1 cellular context compared by ENCODE assay signal in genomic region chr4:44678094-44679023, GRCh38.
TF ChIP-seq lines count a peak whose summit lies in the region.

TSS of gene GUF1 (plus strand) at chr4:44678420. CDS start at chr4:44678623, 203 bp downstream.

TF ChIP-seq in WTC11, 78 proteins besides CTCF, POLR2A, EP300 and RAD21 (continued from another document and continues in another):
- TF ChIP-seq ZNF317 (CRISPR knock-in tag; IDR thresholded peaks at IDR 0.05; ENCODE audit: borderline replicate concordance, low read depth): no peak
- no peak for TF ChIP-seq IRF1 (CRISPR knock-in tag; IDR thresholded peaks at IDR 0.05)
- TF ChIP-seq ZNF121 (CRISPR knock-in tag; IDR thresholded peaks at IDR 0.05): no peak
- 0 out of 2 replicates have a peak, but pooled peaks have one; percentile 31 for TF ChIP-seq GABPB1 (CRISPR knock-in tag; IDR thresholded peaks at IDR 0.05)
- TF ChIP-seq HMGXB4 (CRISPR knock-in tag; IDR thresholded peaks at IDR 0.05): 0 out of 2 replicates have a peak, but pooled peaks have one; percentile 58
- TF ChIP-seq ERG (CRISPR knock-in tag; IDR thresholded peaks at IDR 0.05): no peak
- no peak for TF ChIP-seq ZNF263 (CRISPR knock-in tag; IDR thresholded peaks at IDR 0.05; ENCODE audit: low read depth)
- TF ChIP-seq TCF7 (CRISPR knock-in tag; IDR thresholded peaks at IDR 0.05; ENCODE audit: low read depth): no peak
- TF ChIP-seq ZNF512 (CRISPR knock-in tag; IDR thresholded peaks at IDR 0.05; ENCODE audit: borderline replicate concordance): no peak
- TF ChIP-seq PRRX2 (CRISPR knock-in tag; IDR thresholded peaks at IDR 0.05): no peak
- no peak for TF ChIP-seq NR2C2 (CRISPR knock-in tag; IDR thresholded peaks at IDR 0.05)
- peak; percentile 13; the same call in 1 of the 2 replicates for TF ChIP-seq ESRRA (CRISPR knock-in tag; IDR thresholded peaks at IDR 0.05; ENCODE audit: borderline replicate concordance)
- 0 out of 2 replicates have a peak, but pooled peaks have one; percentile 66 for TF ChIP-seq ZBTB43 (CRISPR knock-in tag; IDR thresholded peaks at IDR 0.05)
- TF ChIP-seq ZNF425 (CRISPR knock-in tag; conservative IDR thresholded peaks at IDR 0.05): no peak
- TF ChIP-seq EMX1 (CRISPR knock-in tag; IDR thresholded peaks at IDR 0.05): no peak
- TF ChIP-seq ZNF232 (CRISPR knock-in tag; IDR thresholded peaks at IDR 0.05): no peak
- TF ChIP-seq TEAD4 (CRISPR knock-in tag; IDR thresholded peaks at IDR 0.05): no peak
- TF ChIP-seq ZNF416 (CRISPR knock-in tag; IDR thresholded peaks at IDR 0.05): no peak
- no peak for TF ChIP-seq ZNF281 (CRISPR knock-in tag; IDR thresholded peaks at IDR 0.05)
- TF ChIP-seq NR3C1 (CRISPR knock-in tag; conservative IDR thresholded peaks at IDR 0.05; ENCODE audit: low read depth): no peak
- TF ChIP-seq FOXP1 (CRISPR knock-in tag; IDR thresholded peaks at IDR 0.05; ENCODE audit: borderline replicate concordance): peak; percentile 74; the same call in 1 of the 2 replicates
- no peak for TF ChIP-seq PRDM15 (CRISPR knock-in tag; IDR thresholded peaks at IDR 0.05)
- TF ChIP-seq CBFB (CRISPR knock-in tag; IDR thresholded peaks at IDR 0.05; ENCODE audit: low read depth): no peak
- no peak for TF ChIP-seq GRHL2 (CRISPR knock-in tag; IDR thresholded peaks at IDR 0.05; ENCODE audit: insufficient replicate concordance, severe bottlenecking)
- TF ChIP-seq TP53 (CRISPR knock-in tag; IDR thresholded peaks at IDR 0.05): no peak
- TF ChIP-seq ZNF138 (CRISPR knock-in tag; conservative IDR thresholded peaks at IDR 0.05): no peak
- TF ChIP-seq OVOL2 (CRISPR knock-in tag; IDR thresholded peaks at IDR 0.05; ENCODE audit: borderline replicate concordance): no peak
- TF ChIP-seq NFE2L1 (CRISPR knock-in tag; IDR thresholded peaks at IDR 0.05): no peak
- TF ChIP-seq MAX (CRISPR knock-in tag; IDR thresholded peaks at IDR 0.05): peak; percentile 80
- peak; percentile 87 for TF ChIP-seq FOXK1 (CRISPR knock-in tag; IDR thresholded peaks at IDR 0.05)
- no peak for TF ChIP-seq FOXP4 (CRISPR knock-in tag; IDR thresholded peaks at IDR 0.05)
- TF ChIP-seq FOXJ3 (CRISPR knock-in tag; IDR thresholded peaks at IDR 0.05; ENCODE audit: borderline replicate concordance): no peak
- TF ChIP-seq CDX4 (CRISPR knock-in tag; IDR thresholded peaks at IDR 0.05; ENCODE audit: borderline replicate concordance): no peak
- TF ChIP-seq ATF3 (CRISPR knock-in tag; conservative IDR thresholded peaks at IDR 0.05): no peak
- TF ChIP-seq USF1 (CRISPR knock-in tag; IDR thresholded peaks at IDR 0.05): peak; percentile 96
- no peak for TF ChIP-seq ELF4 (CRISPR knock-in tag; IDR thresholded peaks at IDR 0.05; ENCODE audit: low read depth)
